Comparison of ENCODE assay signal across 8 cellular contexts in genomic region chr17:3755335-3756030, GRCh38. TPM values are rescaled to one million over a fixed set of nuclear protein-coding genes. Genes with fewer than 3 reads are reported as not detected.
DNase-seq lines count a peak whose midpoint lies in the region; ATAC-seq and TF ChIP-seq lines count a peak whose summit lies in the region.

No MANE protein-coding gene starts in this region.

- H3K4me3 ChIP-seq in BLaER1, result 0 out of 2 replicates have a peak overlapping the region, but pooled peaks have one; percentile 35
- H3K4me3 ChIP-seq in HEK293 (ENCODE audit: low read depth, low read length), result peak overlapping the region; percentile 26
- H3K4me3 ChIP-seq in muscle layer of duodenum (ENCODE audit: low read depth in 1 of 2, low read length in 2 of 2), result no peak overlapping the region

- peaks cover 8% of the 10 kb centered on the region for H3K9me3 Mint-ChIP-seq in MCF 10A (ENCODE audit: unreplicated experiment)

- no peak for DNase-seq in MCF 10A (ENCODE audit: unreplicated experiment)
- DNase-seq in NCI-H1105 (lab: John Stamatoyannopoulos, UW), result no peak
- DNase-seq in putamen (ENCODE audit: low spot score), result no peak

- H4K20me1 ChIP-seq in BLaER1, result no peaks in the 10 kb centered on the region

- H3K36me3 ChIP-seq in BLaER1 (no peaks in the 10 kb centered on the region), HEK293 (ENCODE audit: control insufficient read depth in 2 of 2, insufficient read depth in 1 of 2, low read length in 2 of 2) (no peaks in the 10 kb centered on the region), muscle layer of duodenum (ENCODE audit: control insufficient read depth in 1 of 2, insufficient read depth in 2 of 2, low read length in 2 of 2) (no peaks in the 10 kb centered on the region)

- POLR2A ChIA-PET in HEK293 (lab: Yijun Ruan, JAX), result interaction anchor here (0.6 to 1.2 kb wide), 5 partner anchors 17 to 157 kb away, joined by 3 to 5 read pairs (median 4); partner anchors contain the start of gene HASPIN
- POLR2A ChIA-PET in MCF 10A (lab: Yijun Ruan, JAX), result interaction anchor here (0.8 kb wide), 1 partner anchor 18 kb away, joined by 4 read pairs; no protein-coding TSS in a partner anchor

- peak overlapping the region; percentile 70 for H3K4me3 Mint-ChIP-seq in MCF 10A (ENCODE audit: unreplicated experiment)

- H3K9me3 ChIP-seq in BLaER1 (peaks cover 13% of the 10 kb centered on the region), HEK293 (ENCODE audit: control insufficient read depth, insufficient read depth, low read depth, low read length) (no peaks in the 10 kb centered on the region), muscle layer of duodenum (ENCODE audit: control insufficient read depth in 1 of 2, low read length in 2 of 2) (peaks cover 0 to 6% of the 10 kb centered on the region in 2 donors)

- H3K27ac ChIP-seq in BLaER1 (no peak overlapping the region), HEK293 (ENCODE audit: extremely low read depth, low read depth, low read length) (peak overlapping the region; percentile 41; the same call in 1 of the 2 replicates), muscle layer of duodenum (ENCODE audit: low read length) (peak overlapping the region; percentile 39)

- no peaks in the 10 kb centered on the region for H3K4me1 Mint-ChIP-seq in MCF 10A (ENCODE audit: insufficient read depth, unreplicated experiment)

- H3K27me3 ChIP-seq in BLaER1, result no peaks in the 10 kb centered on the region
- H3K27me3 ChIP-seq in muscle layer of duodenum (ENCODE audit: low read depth, low read length), result no peaks in the 10 kb centered on the region

- TF ChIP-seq CTCF in HEK293 (tag by site-specific recombination; IDR thresholded peaks at IDR 0.05) (no peak), MCF 10A (IDR thresholded peaks at IDR 0.05; ENCODE audit: unreplicated experiment) (no peak)

- H3K27ac Mint-ChIP-seq in MCF 10A (ENCODE audit: low read depth, unreplicated experiment), result peak overlapping the region; percentile 49

- H3K36me3 Mint-ChIP-seq in MCF 10A (ENCODE audit: insufficient read depth, unreplicated experiment), result no peaks in the 10 kb centered on the region

- intact Hi-C loops in MCF 10A (cut with micrococcal nuclease), result no loop called here

- H3K4me1 ChIP-seq in BLaER1 (peaks cover 71% of the 10 kb centered on the region), HEK293 (ENCODE audit: control insufficient read depth, insufficient read depth, low read length) (no peaks in the 10 kb centered on the region), muscle layer of duodenum (ENCODE audit: control insufficient read depth in 1 of 2, insufficient read depth in 2 of 2, low read length in 2 of 2) (peaks cover 0 to 5% of the 10 kb centered on the region in 2 donors)

- no TSS peak for BruUV-seq in MCF 10A (replicated peaks; lab: Mats Ljungman, UMichigan)

- ATAC-seq in GM21423 (IDR thresholded peaks at IDR 0.05; ENCODE audit: unreplicated experiment) (no peak), HG03095 (IDR thresholded peaks at IDR 0.05; ENCODE audit: unreplicated experiment) (no peak)

- CTCF ChIA-PET in HEK293 (lab: Yijun Ruan, JAX) (interaction anchor here (0.6 to 10.8 kb wide), 3 partner anchors 17 to 29 kb away, joined by 3 to 81 read pairs (median 4); no protein-coding TSS in a partner anchor), MCF 10A (lab: Yijun Ruan, JAX) (interaction anchor here (0.6 to 2.6 kb wide), 3 partner anchors 16 to 264 kb away, joined by 3 to 15 read pairs (median 3); no protein-coding TSS in a partner anchor)

- no peak overlapping the region for H3K9ac ChIP-seq in BLaER1

- peaks cover 10% of the 10 kb centered on the region for H3K27me3 Mint-ChIP-seq in MCF 10A (ENCODE audit: insufficient read depth, unreplicated experiment)

- peak overlapping the region; percentile 56 for H3K4me2 ChIP-seq in BLaER1

TF ChIP-seq in HEK293, 187 proteins besides CTCF, POLR2A, EP300 and RAD21:
- TF ChIP-seq ZNF121 (tag by site-specific recombination; IDR thresholded peaks at IDR 0.05), result peak; percentile 40; the same call in 1 of the 2 replicates
- 0 out of 2 replicates have a peak, but pooled peaks have one; percentile 9 for TF ChIP-seq KLF8 (tag by site-specific recombination; IDR thresholded peaks at IDR 0.05)
- TF ChIP-seq ZNF335 (tag by site-specific recombination; conservative IDR thresholded peaks at IDR 0.05), result peak; percentile 26; the same call in 1 of the 2 replicates
- TF ChIP-seq ZNF391 (tag by site-specific recombination; IDR thresholded peaks at IDR 0.05; ENCODE audit: borderline replicate concordance, low read depth), result no peak
- TF ChIP-seq ZXDB (tag by site-specific recombination; IDR thresholded peaks at IDR 0.05), result no peak
- TF ChIP-seq ZNF623 (tag by site-specific recombination; IDR thresholded peaks at IDR 0.05), result no peak
- 0 out of 2 replicates have a peak, but pooled peaks have one; percentile 45 for TF ChIP-seq ZNF600 (tag by site-specific recombination; IDR thresholded peaks at IDR 0.05)
- TF ChIP-seq ZNF2 (tag by site-specific recombination; IDR thresholded peaks at IDR 0.05), result 0 out of 2 replicates have a peak, but pooled peaks have one; percentile 28
TF ChIP-seq in HEK293: peak in this region for 5.

RNA-seq across cellular contexts. Expression of gene HASPIN, which starts 31.8 kb away (rescaled TPM):
- 3.7 and 6.4 TPM in 2 replicates for total RNA-seq in MCF 10A (2022)

RNA-seq across cellular contexts. Expression of gene ITGAE, which starts 45.5 kb away (rescaled TPM):
- total RNA-seq in MCF 10A (2022), result 23.8 and 26.6 TPM in 2 replicates

RNA-seq across cellular contexts. Expression of gene P2RX5, which starts 59.5 kb away (rescaled TPM):
- total RNA-seq in MCF 10A (2022), result 4.8 and 4.9 TPM in 2 replicates

Comparison
In these comparisons a context has a peak if more than half of its experiments do, and no peak if none do; other contexts are left out.
1. H3K4me3 ChIP-seq: peak in BLaER1 (single experiment) and HEK293 (single experiment); none in muscle layer of duodenum (0 of 2).